1 cellular context compared by ENCODE assay signal in the genomic region with DNA sequence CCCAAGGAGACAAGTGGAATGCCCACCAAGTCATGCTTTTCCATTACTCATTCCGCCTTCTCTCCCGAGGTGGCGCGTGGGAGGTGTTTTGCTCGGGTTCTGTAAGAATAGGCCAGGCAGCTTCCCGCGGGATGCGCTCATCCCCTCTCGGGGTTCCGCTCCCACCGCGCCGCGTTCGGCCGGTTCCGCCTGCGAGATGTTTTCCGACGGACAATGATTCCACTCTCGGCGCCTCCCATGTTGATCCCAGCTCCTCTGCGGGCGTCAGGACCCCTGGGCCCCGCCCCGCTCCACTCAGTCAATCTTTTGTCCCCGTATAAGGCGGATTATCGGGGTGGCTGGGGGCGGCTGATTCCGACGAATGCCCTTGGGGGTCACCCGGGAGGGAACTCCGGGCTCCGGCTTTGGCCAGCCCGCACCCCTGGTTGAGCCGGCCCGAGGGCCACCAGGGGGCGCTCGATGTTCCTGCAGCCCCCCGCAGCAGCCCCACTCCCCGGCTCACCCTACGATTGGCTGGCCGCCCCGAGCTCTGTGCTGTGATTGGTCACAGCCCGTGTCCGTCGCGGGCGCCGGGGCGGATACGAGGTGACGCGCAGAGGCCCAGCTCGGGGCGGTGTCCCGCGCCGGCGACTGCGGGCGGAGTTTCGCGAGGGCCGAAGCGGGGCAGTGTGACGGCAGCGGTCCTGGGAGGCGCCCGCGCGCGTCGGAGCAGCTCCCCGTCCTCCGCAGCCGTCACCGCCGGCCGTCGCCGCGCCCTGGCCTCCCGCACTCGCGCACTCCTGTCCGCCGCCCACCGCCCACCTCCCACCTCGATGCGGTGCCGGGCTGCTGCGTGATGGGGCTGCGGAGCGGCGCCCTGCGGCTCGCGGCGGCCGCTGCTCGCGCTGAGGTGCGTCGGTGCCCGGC.
TF ChIP-seq lines count a peak whose summit lies in the region.

A gene with protein sequence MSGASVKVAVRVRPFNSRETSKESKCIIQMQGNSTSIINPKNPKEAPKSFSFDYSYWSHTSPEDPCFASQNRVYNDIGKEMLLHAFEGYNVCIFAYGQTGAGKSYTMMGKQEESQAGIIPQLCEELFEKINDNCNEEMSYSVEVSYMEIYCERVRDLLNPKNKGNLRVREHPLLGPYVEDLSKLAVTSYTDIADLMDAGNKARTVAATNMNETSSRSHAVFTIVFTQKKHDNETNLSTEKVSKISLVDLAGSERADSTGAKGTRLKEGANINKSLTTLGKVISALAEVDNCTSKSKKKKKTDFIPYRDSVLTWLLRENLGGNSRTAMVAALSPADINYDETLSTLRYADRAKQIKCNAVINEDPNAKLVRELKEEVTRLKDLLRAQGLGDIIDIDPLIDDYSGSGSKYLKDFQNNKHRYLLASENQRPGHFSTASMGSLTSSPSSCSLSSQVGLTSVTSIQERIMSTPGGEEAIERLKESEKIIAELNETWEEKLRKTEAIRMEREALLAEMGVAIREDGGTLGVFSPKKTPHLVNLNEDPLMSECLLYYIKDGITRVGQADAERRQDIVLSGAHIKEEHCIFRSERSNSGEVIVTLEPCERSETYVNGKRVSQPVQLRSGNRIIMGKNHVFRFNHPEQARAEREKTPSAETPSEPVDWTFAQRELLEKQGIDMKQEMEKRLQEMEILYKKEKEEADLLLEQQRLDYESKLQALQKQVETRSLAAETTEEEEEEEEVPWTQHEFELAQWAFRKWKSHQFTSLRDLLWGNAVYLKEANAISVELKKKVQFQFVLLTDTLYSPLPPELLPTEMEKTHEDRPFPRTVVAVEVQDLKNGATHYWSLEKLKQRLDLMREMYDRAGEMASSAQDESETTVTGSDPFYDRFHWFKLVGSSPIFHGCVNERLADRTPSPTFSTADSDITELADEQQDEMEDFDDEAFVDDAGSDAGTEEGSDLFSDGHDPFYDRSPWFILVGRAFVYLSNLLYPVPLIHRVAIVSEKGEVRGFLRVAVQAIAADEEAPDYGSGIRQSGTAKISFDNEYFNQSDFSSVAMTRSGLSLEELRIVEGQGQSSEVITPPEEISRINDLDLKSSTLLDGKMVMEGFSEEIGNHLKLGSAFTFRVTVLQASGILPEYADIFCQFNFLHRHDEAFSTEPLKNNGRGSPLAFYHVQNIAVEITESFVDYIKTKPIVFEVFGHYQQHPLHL (N-terminal part only) (plus strand): TSS at position 666 of the 906 bp plus-strand sequence. CDS start 21,759 bp downstream, outside the sequence.

TF ChIP-seq in K562, 482 proteins besides CTCF, POLR2A, EP300 and RAD21 (continued from another document and continues in another):
- TF ChIP-seq, protein P1, sequence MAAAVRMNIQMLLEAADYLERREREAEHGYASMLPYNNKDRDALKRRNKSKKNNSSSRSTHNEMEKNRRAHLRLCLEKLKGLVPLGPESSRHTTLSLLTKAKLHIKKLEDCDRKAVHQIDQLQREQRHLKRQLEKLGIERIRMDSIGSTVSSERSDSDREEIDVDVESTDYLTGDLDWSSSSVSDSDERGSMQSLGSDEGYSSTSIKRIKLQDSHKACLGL (CRISPR knock-in tag; IDR thresholded peaks at IDR 0.05; ENCODE audit: borderline replicate concordance, poor library complexity, severe bottlenecking) = no peak
- TF ChIP-seq CHD2 (IDR thresholded peaks at IDR 0.05; ENCODE audit: low read depth, low read length) (peak; percentile 91), FOSL1 (tag; conservative IDR thresholded peaks at IDR 0.05) (no peak), SMARCB1 (IDR thresholded peaks at IDR 0.05; ENCODE audit: insufficient read length, low read depth) (no peak), ZBTB11 (CRISPR knock-in tag; IDR thresholded peaks at IDR 0.05) (peak in 1 of 3 experiments; percentile 4; a peak in 1 of 6 replicates), ZNF431 (CRISPR knock-in tag; IDR thresholded peaks at IDR 0.05) (peak; percentile 9; the same call in 1 of the 2 replicates), RHOXF2B (CRISPR knock-in tag; conservative IDR thresholded peaks at IDR 0.05) (no peak), HMBOX1 (IDR thresholded peaks at IDR 0.05) (no peak), SMAD2 (IDR thresholded peaks at IDR 0.05; ENCODE audit: low read depth, low read length) (no peak), C11orf30 (IDR thresholded peaks at IDR 0.05; ENCODE audit: low read depth) (no peak), ZNF766 (CRISPR knock-in tag; conservative IDR thresholded peaks at IDR 0.05) (no peak), ZNF695 (CRISPR knock-in tag; IDR thresholded peaks at IDR 0.05) (no peak), ZNF444 (CRISPR knock-in tag; IDR thresholded peaks at IDR 0.05) (no peak), ZNF318 (IDR thresholded peaks at IDR 0.05; ENCODE audit: borderline replicate concordance in 1 of 2, low read depth in 1 of 2) (no peak), HDAC8 (tag; IDR thresholded peaks at IDR 0.05) (no peak), EWSR1 (IDR thresholded peaks at IDR 0.05; ENCODE audit: borderline replicate concordance, low read depth, partially characterized antibody) (no peak), TBP (optimal IDR thresholded peaks at IDR 0.05; ENCODE audit: low read depth, low read length) (peak; percentile 87), THAP7 (CRISPR knock-in tag; IDR thresholded peaks at IDR 0.05) (no peak), TRIM28 (IDR thresholded peaks at IDR 0.05) (no peak), PHB2 (IDR thresholded peaks at IDR 0.05; ENCODE audit: low read depth) (no peak), DACH1 (IDR thresholded peaks at IDR 0.05; ENCODE audit: partially characterized antibody) (peak; percentile 39), ZBED1 (IDR thresholded peaks at IDR 0.05) (no peak), POLR3A (IDR thresholded peaks at IDR 0.05; ENCODE audit: borderline replicate concordance, extremely low read depth, insufficient read depth, insufficient read length) (no peak)
- TF ChIP-seq, protein P2, sequence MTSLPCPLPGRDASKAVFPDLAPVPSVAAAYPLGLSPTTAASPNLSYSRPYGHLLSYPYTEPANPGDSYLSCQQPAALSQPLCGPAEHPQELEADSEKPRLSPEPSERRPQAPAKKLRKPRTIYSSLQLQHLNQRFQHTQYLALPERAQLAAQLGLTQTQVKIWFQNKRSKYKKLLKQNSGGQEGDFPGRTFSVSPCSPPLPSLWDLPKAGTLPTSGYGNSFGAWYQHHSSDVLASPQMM (CRISPR knock-in tag; IDR thresholded peaks at IDR 0.05) = no peak
- TF ChIP-seq, protein P3, sequence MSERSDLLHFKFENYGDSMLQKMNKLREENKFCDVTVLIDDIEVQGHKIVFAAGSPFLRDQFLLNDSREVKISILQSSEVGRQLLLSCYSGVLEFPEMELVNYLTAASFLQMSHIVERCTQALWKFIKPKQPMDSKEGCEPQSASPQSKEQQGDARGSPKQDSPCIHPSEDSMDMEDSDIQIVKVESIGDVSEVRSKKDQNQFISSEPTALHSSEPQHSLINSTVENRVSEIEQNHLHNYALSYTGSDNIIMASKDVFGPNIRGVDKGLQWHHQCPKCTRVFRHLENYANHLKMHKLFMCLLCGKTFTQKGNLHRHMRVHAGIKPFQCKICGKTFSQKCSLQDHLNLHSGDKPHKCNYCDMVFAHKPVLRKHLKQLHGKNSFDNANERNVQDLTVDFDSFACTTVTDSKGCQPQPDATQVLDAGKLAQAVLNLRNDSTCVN (CRISPR knock-in tag; IDR thresholded peaks at IDR 0.05) = no peak
- TF ChIP-seq, protein P4, sequence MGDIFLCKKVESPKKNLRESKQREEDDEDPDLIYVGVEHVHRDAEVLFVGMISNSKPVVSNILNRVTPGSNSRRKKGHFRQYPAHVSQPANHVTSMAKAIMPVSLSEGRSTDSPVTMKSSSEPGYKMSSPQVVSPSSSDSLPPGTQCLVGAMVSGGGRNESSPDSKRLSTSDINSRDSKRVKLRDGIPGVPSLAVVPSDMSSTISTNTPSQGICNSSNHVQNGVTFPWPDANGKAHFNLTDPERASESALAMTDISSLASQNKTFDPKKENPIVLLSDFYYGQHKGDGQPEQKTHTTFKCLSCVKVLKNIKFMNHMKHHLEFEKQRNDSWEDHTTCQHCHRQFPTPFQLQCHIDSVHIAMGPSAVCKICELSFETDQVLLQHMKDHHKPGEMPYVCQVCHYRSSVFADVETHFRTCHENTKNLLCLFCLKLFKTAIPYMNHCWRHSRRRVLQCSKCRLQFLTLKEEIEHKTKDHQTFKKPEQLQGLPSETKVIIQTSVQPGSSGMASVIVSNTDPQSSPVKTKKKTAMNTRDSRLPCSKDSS (IDR thresholded peaks at IDR 0.05; ENCODE audit: low read depth, partially characterized antibody) = no peak
